10 cellular contexts compared by ENCODE assay signal in genomic region chr3:170469151-170470062, GRCh38. TPM values are rescaled to one million over a fixed set of nuclear protein-coding genes. Genes with fewer than 3 reads are reported as not detected.
A peak's percentile ranks its signal among the peaks of the same experiment; 100 is the strongest.
DNase-seq lines count a peak whose midpoint lies in the region; ATAC-seq and TF ChIP-seq lines count a peak whose summit lies in the region.
"Had no signal": no experiment of that assay in that cellular context is flagged by ENCODE, and none has a peak within 500 bp of the region (broad histone marks: within the 10 kb centered on the region; RNA-seq: fewer than 3 reads in every experiment).

No MANE protein-coding gene starts in this region.

- no peak overlapping the region for H2BK5ac ChIP-seq in IMR-90 (ENCODE audit: low read depth, low read length, poor library complexity, severe bottlenecking)

- TF ChIP-seq POLR2A in IMR-90 (IDR thresholded peaks at IDR 0.05; ENCODE audit: low read depth, low read length): no peak

- DNase-seq in AG09319 (ENCODE audit: extremely low read depth, low read depth) (peak; percentile 91), IMR-90 (peak; percentile 83), SK-N-MC (ENCODE audit: low read depth, low spot score) (peak; percentile 35), medulla oblongata (ENCODE audit: extremely low spot score) (peak; percentile 49), iPS-NIHi7 (ENCODE audit: extremely low spot score) (no peak), GM13976 (ENCODE audit: low spot score) (no peak), COLO668 (lab: John Stamatoyannopoulos, UW; ENCODE audit: unreplicated experiment) (no peak)
- DNase-seq: activated B cell treated with CpG ODN at 0.5 μM for 24 hours had no signal

- peak overlapping the region; percentile 11; the same call in 1 of the 2 replicates for H3K4me2 ChIP-seq in IMR-90 (ENCODE audit: low read depth, low read length)

- peak overlapping the region; percentile 46; the same call in 1 of the 2 replicates for H2AK5ac ChIP-seq in IMR-90 (ENCODE audit: low read depth, low read length)

- no TSS peak for BruUV-seq in IMR-90 (replicated peaks; lab: Mats Ljungman, UMichigan)

- peak overlapping the region; percentile 31 for H2BK20ac ChIP-seq in IMR-90 (ENCODE audit: low read depth, low read length)

- peaks cover 0 to 2% of the 10 kb centered on the region in 2 experiments; a peak in 1 of 4 replicates for H3K79me1 ChIP-seq in IMR-90 (ENCODE audit: low read depth in 1 of 2, low read length in 2 of 2)

- H3K9me3 ChIP-seq in IMR-90 (ENCODE audit: control insufficient read depth, insufficient read depth, low read length) (no peaks in the 10 kb centered on the region), SK-N-MC (ENCODE audit: low read depth, low read length) (no peaks in the 10 kb centered on the region)
- H3K9me3 ChIP-seq: ascending aorta had no signal

- H3K27ac ChIP-seq in IMR-90 (ENCODE audit: insufficient read depth, low read length) (peak overlapping the region; percentile 83; the same call in 1 of the 2 replicates), SK-N-MC (no peak overlapping the region)
- H3K27ac ChIP-seq: ascending aorta had no signal

- H4K20me1 ChIP-seq in IMR-90 (ENCODE audit: insufficient read depth, low read length): peaks cover 4% of the 10 kb centered on the region; the same call in 1 of the 2 replicates

- ATAC-seq in IMR-90 (ENCODE audit: low read depth) (peak; percentile 47), GM21717 (IDR thresholded peaks at IDR 0.05; ENCODE audit: unreplicated experiment) (no peak)

- intact Hi-C loops in IMR-90 (cut with micrococcal nuclease): loop anchor here (1.0 kb wide), 1 partner anchor 220 kb away; no protein-coding TSS in a partner anchor

- peak overlapping the region; percentile 19 to 57; a peak in 3 of 4 replicates for H4K8ac ChIP-seq in IMR-90 (ENCODE audit: low read depth in 2 of 2, low read length in 2 of 2)

- H3K9ac ChIP-seq in IMR-90 (ENCODE audit: low read depth, low read length): no peak overlapping the region; the same call in 1 of the 2 replicates
- H3K9ac ChIP-seq in SK-N-MC (ENCODE audit: insufficient read length): no peak overlapping the region

- peak overlapping the region; percentile 31; the same call in 1 of the 2 replicates for H4K91ac ChIP-seq in IMR-90 (ENCODE audit: insufficient read depth, low read depth, low read length)

- H2BK15ac ChIP-seq in IMR-90 (ENCODE audit: low read depth, low read length): peak overlapping the region; percentile 49; the same call in 1 of the 3 replicates

- CTCF ChIA-PET in IMR-90 (lab: Yijun Ruan, JAX): interaction anchor here (0.6 kb wide), 1 partner anchor 334 kb away, joined by 3 read pairs; no protein-coding TSS in a partner anchor

- peak overlapping the region; percentile 70 for H3K4ac ChIP-seq in IMR-90 (ENCODE audit: low read depth, low read length)

- POLR2A ChIA-PET in IMR-90 (lab: Charles Lee; ENCODE audit: unreplicated experiment): interaction anchor here (0.6 kb wide), 1 partner anchor 154 kb away, joined by 7 read pairs; no protein-coding TSS in a partner anchor

- peak overlapping the region; percentile 20 for H2AK9ac ChIP-seq in IMR-90 (replicated peaks; ENCODE audit: low read depth, low read length, poor library complexity)

- TF ChIP-seq CTCF in AG09319 (IDR thresholded peaks at IDR 0.05; ENCODE audit: low read depth, low read length): no peak
- no peak for TF ChIP-seq CTCF in IMR-90 (conservative IDR thresholded peaks at IDR 0.05; ENCODE audit: low read depth, low read length)
- no peak for TF ChIP-seq CTCF in GM13976 (IDR thresholded peaks at IDR 0.05; ENCODE audit: borderline replicate concordance, control extremely low read depth, extremely low read depth, insufficient read depth, missing control alignments)

- H2AFZ ChIP-seq in IMR-90 (replicated peaks; ENCODE audit: low read length, poor library complexity): peak overlapping the region; percentile 49

- no peaks in the 10 kb centered on the region for H3K36me3 ChIP-seq in IMR-90 (ENCODE audit: control insufficient read depth, insufficient read depth, low read length)
- no peaks in the 10 kb centered on the region for H3K36me3 ChIP-seq in SK-N-MC (ENCODE audit: insufficient read depth, low read length)
- H3K36me3 ChIP-seq: ascending aorta had no signal

- peak overlapping the region; percentile 14 for H3K23ac ChIP-seq in IMR-90 (ENCODE audit: low read depth, low read length)

- in situ Hi-C loops in IMR-90 (cut with MboI; ENCODE audit: low sequenced_read_pairs): no loop called here
- in situ Hi-C loops in GM13976 (cut with MboI; ENCODE audit: low sequenced_read_pairs, unreplicated experiment): no loop called here

- H3K9me1 ChIP-seq in IMR-90 (ENCODE audit: insufficient read depth, low read length): peaks cover 13% of the 10 kb centered on the region

- peak overlapping the region; percentile 30; the same call in 1 of the 2 replicates for H3K56ac ChIP-seq in IMR-90 (ENCODE audit: extremely low read depth, insufficient read depth, low read length)

- no peak overlapping the region for H3K4me3 ChIP-seq in IMR-90 (ENCODE audit: insufficient read depth, low read depth, low read length)
- H3K4me3 ChIP-seq in SK-N-MC: no peak overlapping the region
- H3K4me3 ChIP-seq: ascending aorta had no signal

- dilution Hi-C loops in IMR-90 (cut with HindIII; ENCODE audit: low sequenced_read_pairs, unreplicated experiment): no loop called here

- H4K5ac ChIP-seq in IMR-90 (ENCODE audit: low read depth, low read length): peak overlapping the region; percentile 53; the same call in 1 of the 2 replicates

- WGBS in IMR-90 (ENCODE audit: extremely low coverage in 2 of 2, insufficient read length in 1 of 2), 2 experiments: 100% methylated on average over 1 of the region's 5 CpGs; no CpG with 5 or more reads in 1 of the 2 experiments

- H2BK120ac ChIP-seq in IMR-90 (ENCODE audit: low read depth, low read length): peak overlapping the region; percentile 86

- H3K14ac ChIP-seq in IMR-90 (replicated peaks; ENCODE audit: low read depth, low read length): peak overlapping the region; percentile 69

- no peaks in the 10 kb centered on the region for H3K27me3 ChIP-seq in IMR-90 (ENCODE audit: control insufficient read depth, insufficient read depth, low read length)
- H3K27me3 ChIP-seq: ascending aorta had no signal

- no peak for TF ChIP-seq RAD21 in IMR-90 (IDR thresholded peaks at IDR 0.05; ENCODE audit: low read length)

- H3K4me1 ChIP-seq in IMR-90 (ENCODE audit: control insufficient read depth, insufficient read depth, low read length): peaks cover 33% of the 10 kb centered on the region
- H3K4me1 ChIP-seq: ascending aorta had no signal

- H3K18ac ChIP-seq in IMR-90 (ENCODE audit: low read depth, low read length): peak overlapping the region; percentile 49; the same call in 1 of the 2 replicates

TF ChIP-seq in IMR-90, 13 proteins besides CTCF, POLR2A, EP300 and RAD21:
- peak; percentile 39; the same call in 1 of the 2 replicates for TF ChIP-seq MAZ (IDR thresholded peaks at IDR 0.05; ENCODE audit: borderline replicate concordance, low read depth, low read length)
- no peak for TF ChIP-seq MXI1 (IDR thresholded peaks at IDR 0.05; ENCODE audit: borderline replicate concordance, low read depth, low read length)
- no peak for TF ChIP-seq USF2 (IDR thresholded peaks at IDR 0.05; ENCODE audit: low read depth, low read length)
- TF ChIP-seq RFX5 (IDR thresholded peaks at IDR 0.05; ENCODE audit: low read depth, low read length): no peak
TF ChIP-seq in IMR-90: peak in this region for 1.

RNA-seq across cellular contexts. Expression of gene CLDN11, which starts 50.7 kb away (rescaled TPM):
- total RNA-seq in IMR-90 (2012; rRNA removed): 245 and 329 TPM in 2 replicates
- polyA plus RNA-seq in IMR-90 (2012; rRNA removed): 307 and 318 TPM in 2 replicates
- polyA plus RNA-seq in IMR-90 (2012; cell fraction: cytosol; rRNA removed): 365 and 454 TPM in 2 replicates
- 223 and 373 TPM in 2 replicates for polyA plus RNA-seq in IMR-90 (2012; cell fraction: nucleus; rRNA removed; ENCODE audit: low replicate concordance)

Comparison
In these comparisons a context has a peak if more than half of its experiments do, and no peak if none do; other contexts are left out.
1. DNase-seq: peak in AG09319 (single experiment), IMR-90 (single experiment), SK-N-MC (single experiment) and medulla oblongata (single experiment); none in iPS-NIHi7 (single experiment), GM13976 (single experiment) and COLO668 (single experiment).